Comparison of ENCODE assay signal across 1 cellular context in genomic region chr2:98601532-98602132, GRCh38.
TF ChIP-seq lines count a peak whose summit lies in the region.

No MANE protein-coding gene starts in this region.

TF ChIP-seq in HEK293, 187 proteins besides CTCF, POLR2A, EP300 and RAD21 (continued from another document):
- TF ChIP-seq AEBP2 (tag by site-specific recombination; IDR thresholded peaks at IDR 0.05; ENCODE audit: borderline replicate concordance) = no peak
- TF ChIP-seq ZNF37A (tag by site-specific recombination; IDR thresholded peaks at IDR 0.05) = no peak
- TF ChIP-seq ZNF600 (tag by site-specific recombination; IDR thresholded peaks at IDR 0.05) = no peak
- TF ChIP-seq ZNF398 (tag by site-specific recombination; IDR thresholded peaks at IDR 0.05) = no peak
- TF ChIP-seq ZNF2 (tag by site-specific recombination; IDR thresholded peaks at IDR 0.05) = no peak
- no peak for TF ChIP-seq ZEB2 (tag by site-specific recombination; IDR thresholded peaks at IDR 0.05)
- TF ChIP-seq ZNF248 (tag by site-specific recombination; IDR thresholded peaks at IDR 0.05) = no peak
- TF ChIP-seq FEZF1 (tag by site-specific recombination; IDR thresholded peaks at IDR 0.05) = no peak
- TF ChIP-seq ZNF837 (tag by site-specific recombination; IDR thresholded peaks at IDR 0.05) = no peak
- no peak for TF ChIP-seq ZNF148 (tag by site-specific recombination; IDR thresholded peaks at IDR 0.05; ENCODE audit: borderline replicate concordance)
- no peak for TF ChIP-seq ZBTB6 (tag by site-specific recombination; IDR thresholded peaks at IDR 0.05)
